ENCODE assay signal across 8 cellular contexts in the genomic region with DNA sequence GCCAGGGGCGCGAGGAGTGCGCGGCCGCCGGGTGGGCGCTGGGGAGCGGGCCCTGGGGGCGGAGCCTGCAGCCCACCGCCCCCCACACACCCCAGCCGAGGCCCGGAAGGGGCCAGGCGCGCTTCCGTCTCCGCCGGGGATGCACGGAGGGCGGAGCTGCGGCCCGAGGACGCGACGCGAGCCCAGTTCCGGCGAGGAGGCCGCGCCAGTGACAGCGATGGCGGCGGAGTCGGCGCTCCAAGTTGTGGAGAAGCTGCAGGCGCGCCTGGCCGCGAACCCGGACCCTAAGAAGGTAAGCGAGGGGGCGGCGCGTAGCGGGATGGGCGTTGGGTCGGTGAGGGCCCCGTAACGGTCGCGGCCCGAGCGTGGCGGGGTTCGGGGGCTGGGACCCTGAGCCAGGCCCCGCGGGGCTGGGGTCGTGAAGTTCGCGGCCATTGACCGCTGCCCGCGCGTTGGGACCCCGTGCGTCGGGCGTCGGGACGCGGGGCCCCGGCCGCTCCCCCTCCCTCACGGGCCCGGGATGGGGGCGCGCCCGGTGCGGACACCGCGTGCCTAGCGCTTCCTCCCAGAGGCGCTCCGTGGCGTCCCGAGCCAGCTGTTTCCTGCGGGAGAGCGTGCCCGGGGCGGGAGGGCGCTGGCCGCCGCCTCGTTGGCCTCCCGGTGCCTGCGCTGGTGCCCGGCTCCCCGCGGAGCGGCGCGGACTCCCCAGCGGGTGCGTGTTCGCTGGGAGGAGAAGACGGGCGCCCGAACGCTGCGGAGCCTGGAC. TPM values are rescaled to one million over a fixed set of nuclear protein-coding genes. Genes with fewer than 3 reads are reported as not detected.
DNase-seq lines count a peak whose midpoint lies in the region; ATAC-seq lines count a peak whose summit lies in the region.

A gene with protein sequence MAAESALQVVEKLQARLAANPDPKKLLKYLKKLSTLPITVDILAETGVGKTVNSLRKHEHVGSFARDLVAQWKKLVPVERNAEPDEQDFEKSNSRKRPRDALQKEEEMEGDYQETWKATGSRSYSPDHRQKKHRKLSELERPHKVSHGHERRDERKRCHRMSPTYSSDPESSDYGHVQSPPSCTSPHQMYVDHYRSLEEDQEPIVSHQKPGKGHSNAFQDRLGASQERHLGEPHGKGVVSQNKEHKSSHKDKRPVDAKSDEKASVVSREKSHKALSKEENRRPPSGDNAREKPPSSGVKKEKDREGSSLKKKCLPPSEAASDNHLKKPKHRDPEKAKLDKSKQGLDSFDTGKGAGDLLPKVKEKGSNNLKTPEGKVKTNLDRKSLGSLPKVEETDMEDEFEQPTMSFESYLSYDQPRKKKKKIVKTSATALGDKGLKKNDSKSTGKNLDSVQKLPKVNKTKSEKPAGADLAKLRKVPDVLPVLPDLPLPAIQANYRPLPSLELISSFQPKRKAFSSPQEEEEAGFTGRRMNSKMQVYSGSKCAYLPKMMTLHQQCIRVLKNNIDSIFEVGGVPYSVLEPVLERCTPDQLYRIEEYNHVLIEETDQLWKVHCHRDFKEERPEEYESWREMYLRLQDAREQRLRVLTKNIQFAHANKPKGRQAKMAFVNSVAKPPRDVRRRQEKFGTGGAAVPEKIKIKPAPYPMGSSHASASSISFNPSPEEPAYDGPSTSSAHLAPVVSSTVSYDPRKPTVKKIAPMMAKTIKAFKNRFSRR (plus strand): TSS at position 185 of the 766 bp plus-strand sequence. CDS start 33 bp downstream, at position 218.

- H3K27ac ChIP-seq in cingulate gyrus (ENCODE audit: low read depth, low read length) = peak within 1 kb of the TSS; percentile 54

- peak; percentile 50 for DNase-seq in NK-92 treated with Interleukin-12 subunit alpha and Interleukin-12 subunit beta, amount 100 ng/mL, for 24 hours (lab: John Stamatoyannopoulos, UW)
- DNase-seq in NK-92 (lab: John Stamatoyannopoulos, UW; ENCODE audit: unreplicated experiment) (no peak), NCI-H345 (lab: John Stamatoyannopoulos, UW) (peak; percentile 80), left colon (peak; percentile 65 to 85)
- DNase-seq in activated CD4-positive, alpha-beta T cell treated with anti-CD3 and anti-CD28 coated beads for 4 hours = peak; percentile 71 to 76
- DNase-seq in stimulated activated CD4-positive, alpha-beta T cell treated with anti-CD3 and anti-CD28 coated beads, Interleukin-1b, Interleukin-23, amount 100 ng/mL, for 48 hours = peak; percentile 74

- intact Hi-C loops in left colon (cut with DNase I, micrococcal nuclease) = no loop called here

- peak; percentile 59 for ATAC-seq in HG02938 (IDR thresholded peaks at IDR 0.05; ENCODE audit: unreplicated experiment)
- ATAC-seq in left colon = peak; percentile 85

RNA-seq across cellular contexts. Expression of the gene that starts here (rescaled TPM):
- 10 to 100 TPM; 29.6 to 34.7 TPM for total RNA-seq in left colon
